Comparison of ENCODE assay signal across 1 cellular context in the genomic region with DNA sequence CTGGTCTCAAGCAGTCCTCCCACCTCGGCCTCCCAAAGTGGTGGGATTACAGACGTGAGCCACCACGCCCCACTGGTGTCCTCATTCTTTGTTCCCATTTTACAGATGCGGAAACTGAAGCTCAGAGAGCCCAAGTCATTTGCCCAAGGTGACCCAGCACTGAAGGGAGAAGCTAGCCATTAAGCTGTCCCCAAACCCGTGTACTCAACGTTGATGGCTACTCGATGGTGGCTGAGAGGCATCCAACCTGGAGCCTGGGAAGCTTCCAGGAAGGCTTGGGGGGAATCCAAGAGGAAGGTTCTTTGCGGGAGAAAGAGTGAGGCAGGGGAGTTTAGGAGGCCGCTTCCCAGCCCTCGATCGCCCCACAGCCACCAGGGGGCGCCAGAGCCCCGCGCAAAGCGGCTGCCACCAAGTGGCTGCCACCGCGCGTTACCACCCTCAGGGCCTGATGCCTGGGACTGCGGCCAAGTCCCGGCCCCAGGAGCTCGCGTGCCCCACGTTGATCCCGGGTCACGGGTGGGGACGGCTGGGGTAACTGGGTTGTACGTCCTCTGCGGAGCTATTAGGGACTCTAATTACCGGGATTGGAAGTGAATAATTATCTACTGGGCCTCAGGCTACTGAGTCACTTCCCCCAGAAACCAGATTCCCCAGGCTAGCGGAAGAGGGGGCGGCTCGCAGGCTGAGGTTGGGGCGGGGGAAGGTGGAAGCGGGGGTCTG.
TF ChIP-seq lines count a peak whose summit lies in the region.

No MANE protein-coding gene starts in this region.

TF ChIP-seq in HEK293, 187 proteins besides CTCF, POLR2A, EP300 and RAD21 (continued from another document):
- TF ChIP-seq, protein P1, sequence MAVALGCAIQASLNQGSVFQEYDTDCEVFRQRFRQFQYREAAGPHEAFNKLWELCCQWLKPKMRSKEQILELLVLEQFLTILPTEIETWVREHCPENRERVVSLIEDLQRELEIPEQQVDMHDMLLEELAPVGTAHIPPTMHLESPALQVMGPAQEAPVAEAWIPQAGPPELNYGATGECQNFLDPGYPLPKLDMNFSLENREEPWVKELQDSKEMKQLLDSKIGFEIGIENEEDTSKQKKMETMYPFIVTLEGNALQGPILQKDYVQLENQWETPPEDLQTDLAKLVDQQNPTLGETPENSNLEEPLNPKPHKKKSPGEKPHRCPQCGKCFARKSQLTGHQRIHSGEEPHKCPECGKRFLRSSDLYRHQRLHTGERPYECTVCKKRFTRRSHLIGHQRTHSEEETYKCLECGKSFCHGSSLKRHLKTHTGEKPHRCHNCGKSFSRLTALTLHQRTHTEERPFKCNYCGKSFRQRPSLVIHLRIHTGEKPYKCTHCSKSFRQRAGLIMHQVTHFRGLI (tag by site-specific recombination; IDR thresholded peaks at IDR 0.05): no peak
- TF ChIP-seq GLIS2 (tag by site-specific recombination; IDR thresholded peaks at IDR 0.05) (peak; percentile 89), ZNF555 (tag by site-specific recombination; conservative IDR thresholded peaks at IDR 0.05) (no peak), ZFP69B (tag by site-specific recombination; IDR thresholded peaks at IDR 0.05) (0 out of 2 replicates have a peak, but pooled peaks have one; percentile 23), ZSCAN16 (tag by site-specific recombination; IDR thresholded peaks at IDR 0.05) (no peak), ZNF266 (tag by site-specific recombination; IDR thresholded peaks at IDR 0.05; ENCODE audit: low read depth) (no peak), ZBTB21 (tag by site-specific recombination; IDR thresholded peaks at IDR 0.05) (no peak), MEIS1 (CRISPR knock-in tag; IDR thresholded peaks at IDR 0.05; ENCODE audit: borderline replicate concordance) (no peak), ZNF157 (tag by site-specific recombination; IDR thresholded peaks at IDR 0.05) (no peak), PRDM1 (tag by site-specific recombination; IDR thresholded peaks at IDR 0.05) (no peak), ZNF600 (tag by site-specific recombination; IDR thresholded peaks at IDR 0.05) (no peak), ZNF791 (tag by site-specific recombination; IDR thresholded peaks at IDR 0.05) (no peak), ZNF155 (tag by site-specific recombination; IDR thresholded peaks at IDR 0.05) (no peak), GLI2 (tag by site-specific recombination; IDR thresholded peaks at IDR 0.05; ENCODE audit: borderline replicate concordance, low read depth) (no peak), ZNF473 (tag by site-specific recombination; IDR thresholded peaks at IDR 0.05) (no peak), HOXD13 (CRISPR knock-in tag; IDR thresholded peaks at IDR 0.05; ENCODE audit: borderline replicate concordance) (no peak), ZNF23 (tag by site-specific recombination; IDR thresholded peaks at IDR 0.05; ENCODE audit: borderline replicate concordance) (no peak), ZNF37A (tag by site-specific recombination; IDR thresholded peaks at IDR 0.05) (no peak), ZNF621 (tag by site-specific recombination; IDR thresholded peaks at IDR 0.05) (no peak), ZNF514 (tag by site-specific recombination; IDR thresholded peaks at IDR 0.05) (no peak), ZNF10 (tag by site-specific recombination; IDR thresholded peaks at IDR 0.05) (no peak), ZNF624 (tag by site-specific recombination; IDR thresholded peaks at IDR 0.05) (no peak), ZNF184 (tag by site-specific recombination; IDR thresholded peaks at IDR 0.05) (0 out of 2 replicates have a peak, but pooled peaks have one; percentile 42), ZNF239 (tag by site-specific recombination; IDR thresholded peaks at IDR 0.05) (no peak), ZNF214 (tag by site-specific recombination; IDR thresholded peaks at IDR 0.05; ENCODE audit: borderline replicate concordance) (no peak), ZNF426 (tag by site-specific recombination; IDR thresholded peaks at IDR 0.05) (no peak), ZNF530 (tag by site-specific recombination; IDR thresholded peaks at IDR 0.05; ENCODE audit: low read depth) (no peak), ZNF16 (tag by site-specific recombination; IDR thresholded peaks at IDR 0.05; ENCODE audit: low read depth) (no peak), ZNF510 (tag by site-specific recombination; IDR thresholded peaks at IDR 0.05; ENCODE audit: insufficient replicate concordance) (no peak), ZNF747 (tag by site-specific recombination; IDR thresholded peaks at IDR 0.05) (no peak), ZNF416 (tag by site-specific recombination; IDR thresholded peaks at IDR 0.05) (no peak), BCL11B (tag by site-specific recombination; IDR thresholded peaks at IDR 0.05; ENCODE audit: low read depth) (no peak), IKZF3 (tag by site-specific recombination; IDR thresholded peaks at IDR 0.05) (peak; percentile 78), KLF7 (tag by site-specific recombination; IDR thresholded peaks at IDR 0.05; ENCODE audit: borderline replicate concordance) (no peak), ZNF354C (tag by site-specific recombination; IDR thresholded peaks at IDR 0.05; ENCODE audit: borderline replicate concordance, low read depth) (no peak), ZNF629 (tag by site-specific recombination; IDR thresholded peaks at IDR 0.05) (peak; percentile 53), ZNF248 (tag by site-specific recombination; IDR thresholded peaks at IDR 0.05) (no peak), ZNF623 (tag by site-specific recombination; IDR thresholded peaks at IDR 0.05) (no peak)
- TF ChIP-seq, protein P2, sequence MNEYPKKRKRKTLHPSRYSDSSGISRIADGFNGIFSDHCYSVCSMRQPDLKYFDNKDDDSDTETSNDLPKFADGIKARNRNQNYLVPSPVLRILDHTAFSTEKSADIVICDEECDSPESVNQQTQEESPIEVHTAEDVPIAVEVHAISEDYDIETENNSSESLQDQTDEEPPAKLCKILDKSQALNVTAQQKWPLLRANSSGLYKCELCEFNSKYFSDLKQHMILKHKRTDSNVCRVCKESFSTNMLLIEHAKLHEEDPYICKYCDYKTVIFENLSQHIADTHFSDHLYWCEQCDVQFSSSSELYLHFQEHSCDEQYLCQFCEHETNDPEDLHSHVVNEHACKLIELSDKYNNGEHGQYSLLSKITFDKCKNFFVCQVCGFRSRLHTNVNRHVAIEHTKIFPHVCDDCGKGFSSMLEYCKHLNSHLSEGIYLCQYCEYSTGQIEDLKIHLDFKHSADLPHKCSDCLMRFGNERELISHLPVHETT (tag by site-specific recombination; IDR thresholded peaks at IDR 0.05): peak; percentile 36; the same call in 1 of the 2 replicates
- TF ChIP-seq, protein P3, sequence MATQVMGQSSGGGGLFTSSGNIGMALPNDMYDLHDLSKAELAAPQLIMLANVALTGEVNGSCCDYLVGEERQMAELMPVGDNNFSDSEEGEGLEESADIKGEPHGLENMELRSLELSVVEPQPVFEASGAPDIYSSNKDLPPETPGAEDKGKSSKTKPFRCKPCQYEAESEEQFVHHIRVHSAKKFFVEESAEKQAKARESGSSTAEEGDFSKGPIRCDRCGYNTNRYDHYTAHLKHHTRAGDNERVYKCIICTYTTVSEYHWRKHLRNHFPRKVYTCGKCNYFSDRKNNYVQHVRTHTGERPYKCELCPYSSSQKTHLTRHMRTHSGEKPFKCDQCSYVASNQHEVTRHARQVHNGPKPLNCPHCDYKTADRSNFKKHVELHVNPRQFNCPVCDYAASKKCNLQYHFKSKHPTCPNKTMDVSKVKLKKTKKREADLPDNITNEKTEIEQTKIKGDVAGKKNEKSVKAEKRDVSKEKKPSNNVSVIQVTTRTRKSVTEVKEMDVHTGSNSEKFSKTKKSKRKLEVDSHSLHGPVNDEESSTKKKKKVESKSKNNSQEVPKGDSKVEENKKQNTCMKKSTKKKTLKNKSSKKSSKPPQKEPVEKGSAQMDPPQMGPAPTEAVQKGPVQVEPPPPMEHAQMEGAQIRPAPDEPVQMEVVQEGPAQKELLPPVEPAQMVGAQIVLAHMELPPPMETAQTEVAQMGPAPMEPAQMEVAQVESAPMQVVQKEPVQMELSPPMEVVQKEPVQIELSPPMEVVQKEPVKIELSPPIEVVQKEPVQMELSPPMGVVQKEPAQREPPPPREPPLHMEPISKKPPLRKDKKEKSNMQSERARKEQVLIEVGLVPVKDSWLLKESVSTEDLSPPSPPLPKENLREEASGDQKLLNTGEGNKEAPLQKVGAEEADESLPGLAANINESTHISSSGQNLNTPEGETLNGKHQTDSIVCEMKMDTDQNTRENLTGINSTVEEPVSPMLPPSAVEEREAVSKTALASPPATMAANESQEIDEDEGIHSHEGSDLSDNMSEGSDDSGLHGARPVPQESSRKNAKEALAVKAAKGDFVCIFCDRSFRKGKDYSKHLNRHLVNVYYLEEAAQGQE (tag by site-specific recombination; IDR thresholded peaks at IDR 0.05): no peak
- TF ChIP-seq, protein P4, sequence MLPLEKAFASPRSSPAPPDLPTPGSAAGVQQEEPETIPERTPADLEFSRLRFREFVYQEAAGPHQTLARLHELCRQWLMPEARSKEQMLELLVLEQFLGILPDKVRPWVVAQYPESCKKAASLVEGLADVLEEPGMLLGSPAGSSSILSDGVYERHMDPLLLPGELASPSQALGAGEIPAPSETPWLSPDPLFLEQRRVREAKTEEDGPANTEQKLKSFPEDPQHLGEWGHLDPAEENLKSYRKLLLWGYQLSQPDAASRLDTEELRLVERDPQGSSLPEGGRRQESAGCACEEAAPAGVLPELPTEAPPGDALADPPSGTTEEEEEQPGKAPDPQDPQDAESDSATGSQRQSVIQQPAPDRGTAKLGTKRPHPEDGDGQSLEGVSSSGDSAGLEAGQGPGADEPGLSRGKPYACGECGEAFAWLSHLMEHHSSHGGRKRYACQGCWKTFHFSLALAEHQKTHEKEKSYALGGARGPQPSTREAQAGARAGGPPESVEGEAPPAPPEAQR (tag by site-specific recombination; IDR thresholded peaks at IDR 0.05): no peak
- TF ChIP-seq, protein P5, sequence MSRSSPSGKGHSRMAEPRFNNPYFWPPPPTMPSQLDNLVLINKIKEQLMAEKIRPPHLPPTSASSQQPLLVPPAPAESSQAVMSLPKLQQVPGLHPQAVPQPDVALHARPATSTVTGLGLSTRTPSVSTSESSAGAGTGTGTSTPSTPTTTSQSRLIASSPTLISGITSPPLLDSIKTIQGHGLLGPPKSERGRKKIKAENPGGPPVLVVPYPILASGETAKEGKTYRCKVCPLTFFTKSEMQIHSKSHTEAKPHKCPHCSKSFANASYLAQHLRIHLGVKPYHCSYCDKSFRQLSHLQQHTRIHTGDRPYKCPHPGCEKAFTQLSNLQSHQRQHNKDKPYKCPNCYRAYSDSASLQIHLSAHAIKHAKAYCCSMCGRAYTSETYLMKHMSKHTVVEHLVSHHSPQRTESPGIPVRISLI (tag by site-specific recombination; IDR thresholded peaks at IDR 0.05): no peak
- TF ChIP-seq, protein P6, sequence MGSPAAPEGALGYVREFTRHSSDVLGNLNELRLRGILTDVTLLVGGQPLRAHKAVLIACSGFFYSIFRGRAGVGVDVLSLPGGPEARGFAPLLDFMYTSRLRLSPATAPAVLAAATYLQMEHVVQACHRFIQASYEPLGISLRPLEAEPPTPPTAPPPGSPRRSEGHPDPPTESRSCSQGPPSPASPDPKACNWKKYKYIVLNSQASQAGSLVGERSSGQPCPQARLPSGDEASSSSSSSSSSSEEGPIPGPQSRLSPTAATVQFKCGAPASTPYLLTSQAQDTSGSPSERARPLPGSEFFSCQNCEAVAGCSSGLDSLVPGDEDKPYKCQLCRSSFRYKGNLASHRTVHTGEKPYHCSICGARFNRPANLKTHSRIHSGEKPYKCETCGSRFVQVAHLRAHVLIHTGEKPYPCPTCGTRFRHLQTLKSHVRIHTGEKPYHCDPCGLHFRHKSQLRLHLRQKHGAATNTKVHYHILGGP (tag by site-specific recombination; IDR thresholded peaks at IDR 0.05): no peak
- TF ChIP-seq, protein P7, sequence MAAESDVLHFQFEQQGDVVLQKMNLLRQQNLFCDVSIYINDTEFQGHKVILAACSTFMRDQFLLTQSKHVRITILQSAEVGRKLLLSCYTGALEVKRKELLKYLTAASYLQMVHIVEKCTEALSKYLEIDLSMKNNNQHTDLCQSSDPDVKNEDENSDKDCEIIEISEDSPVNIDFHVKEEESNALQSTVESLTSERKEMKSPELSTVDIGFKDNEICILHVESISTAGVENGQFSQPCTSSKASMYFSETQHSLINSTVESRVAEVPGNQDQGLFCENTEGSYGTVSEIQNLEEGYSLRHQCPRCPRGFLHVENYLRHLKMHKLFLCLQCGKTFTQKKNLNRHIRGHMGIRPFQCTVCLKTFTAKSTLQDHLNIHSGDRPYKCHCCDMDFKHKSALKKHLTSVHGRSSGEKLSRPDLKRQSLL (tag by site-specific recombination; IDR thresholded peaks at IDR 0.05): no peak
- TF ChIP-seq, protein P8, sequence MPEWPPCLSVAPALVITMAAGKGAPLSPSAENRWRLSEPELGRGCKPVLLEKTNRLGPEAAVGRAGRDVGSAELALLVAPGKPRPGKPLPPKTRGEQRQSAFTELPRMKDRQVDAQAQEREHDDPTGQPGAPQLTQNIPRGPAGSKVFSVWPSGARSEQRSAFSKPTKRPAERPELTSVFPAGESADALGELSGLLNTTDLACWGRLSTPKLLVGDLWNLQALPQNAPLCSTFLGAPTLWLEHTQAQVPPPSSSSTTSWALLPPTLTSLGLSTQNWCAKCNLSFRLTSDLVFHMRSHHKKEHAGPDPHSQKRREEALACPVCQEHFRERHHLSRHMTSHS (tag by site-specific recombination; IDR thresholded peaks at IDR 0.05): no peak
